ENCODE assay signal across 23 cellular contexts in the genomic region with DNA sequence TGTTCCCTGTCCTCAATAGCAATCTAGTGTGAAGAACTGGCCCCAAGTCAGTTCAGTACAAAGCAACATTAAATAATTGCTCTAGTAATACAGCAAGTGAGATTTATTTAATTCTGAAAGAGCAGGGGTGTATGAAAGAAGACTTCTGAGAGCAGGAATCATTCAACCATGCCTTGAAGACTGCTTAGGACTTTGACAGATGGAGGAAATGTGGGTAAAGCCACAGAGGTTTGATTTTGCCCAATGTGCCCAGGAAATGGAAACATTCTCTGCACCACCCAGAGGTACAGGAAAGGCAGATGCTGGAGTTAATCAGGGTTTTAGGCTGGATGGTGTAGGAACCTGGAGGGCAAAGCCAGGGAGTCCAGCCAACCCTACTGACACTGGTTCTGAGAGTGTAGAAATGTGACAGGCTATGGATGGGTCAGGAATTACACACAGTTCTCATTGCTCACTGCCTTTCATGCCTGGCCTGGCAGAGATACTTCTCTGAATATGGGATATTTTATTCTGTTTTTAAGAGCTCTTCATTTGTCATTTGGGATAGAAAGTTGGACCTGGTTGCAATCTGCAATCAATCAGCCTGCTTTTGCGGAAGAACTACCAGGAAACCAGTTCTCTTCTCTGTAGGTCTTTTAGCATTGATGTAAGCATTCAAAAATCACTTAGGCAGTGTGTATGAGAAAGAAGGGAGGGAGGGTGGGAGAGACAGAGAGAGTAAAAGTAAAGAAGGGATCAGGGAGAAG.
"Had no signal": no experiment of that assay in that cellular context is flagged by ENCODE, and none has a peak within 500 bp of the region (broad histone marks: within the 10 kb centered on the region; RNA-seq: fewer than 3 reads in every experiment).

No MANE protein-coding gene starts in this region.

- H3K27me3 ChIP-seq: brain microvascular endothelial cell, foreskin keratinocyte, heart right ventricle, right lobe of liver, testis, transverse colon had no signal

- H3K4me1 Mint-ChIP-seq: naive thymus-derived CD8-positive, alpha-beta T cell had no signal

- H3K9me3 ChIP-seq: heart right ventricle, left lung, lower lobe of right lung, right lobe of liver, testis, transverse colon had no signal

- H3K27ac Mint-ChIP-seq: activated naive CD8-positive, alpha-beta T cell; naive thymus-derived CD8-positive, alpha-beta T cell; neural progenitor cell had no signal

- H3K27ac ChIP-seq: brain microvascular endothelial cell, foreskin keratinocyte, heart right ventricle, left lung, lower lobe of right lung, neural progenitor cell, right lobe of liver, testis, transverse colon, VCaP had no signal

- H3K36me3 ChIP-seq: brain microvascular endothelial cell, heart right ventricle, left lung, lower lobe of right lung, neural progenitor cell, right lobe of liver, transverse colon had no signal

- H3K4me2 ChIP-seq: neural progenitor cell had no signal

- H3K4me1 ChIP-seq: foreskin keratinocyte, left lung, lower lobe of right lung, right lobe of liver, testis had no signal

- H3K4me3 ChIP-seq: heart right ventricle, left lung, lower lobe of right lung, neural progenitor cell, right lobe of liver, testis, transverse colon had no signal

- ATAC-seq: foreskin keratinocyte; heart right ventricle; left lung; lower lobe of right lung; naive thymus-derived CD8-positive, alpha-beta T cell; right lobe of liver; stimulated activated naive CD8-positive, alpha-beta T cell treated with anti-CD3 and anti-CD28 coated beads, Interleukin-15, Interleukin-2, amounts not matched to agents 100 U/mL and 50 U/mL, for 24 hours had no signal

- H3K36me3 Mint-ChIP-seq: activated naive CD8-positive, alpha-beta T cell; naive thymus-derived CD8-positive, alpha-beta T cell; neural progenitor cell had no signal

- H3K9ac ChIP-seq: neural progenitor cell had no signal

- DNase-seq: activated CD4-positive, alpha-beta T cell treated with anti-CD3 and anti-CD28 coated beads for 4 hours; activated CD4-positive, alpha-beta T cell treated with anti-CD3 and anti-CD28 coated beads, Interleukin-2, amount 50 U/mL, for 4 hours; activated effector memory CD4-positive, alpha-beta T cell treated with Interleukin-2 at 50 U/mL for 16 hours; activated naive CD4-positive, alpha-beta T cell treated with Interleukin-2 at 50 U/mL for 16 hours; activated T-cell treated with anti-CD3 and anti-CD28 coated beads for 4 hours; anterior cingulate cortex; brain microvascular endothelial cell; cortex of kidney; foreskin keratinocyte; heart right ventricle; left lung; lower lobe of right lung; mesenchymal stem cell; naive thymus-derived CD8-positive, alpha-beta T cell; occipital lobe; right lobe of liver; stimulated activated CD4-positive, alpha-beta T cell treated with anti-CD3 and anti-CD28 coated beads, Interleukin-4, amount 100 ng/mL, for 1 hour; stimulated activated naive CD8-positive, alpha-beta T cell treated with anti-CD3 and anti-CD28 coated beads, Interleukin-15, Interleukin-2, amounts not matched to agents 100 U/mL and 50 U/mL, for 24 hours; testis; transverse colon had no signal

- H3K4me3 Mint-ChIP-seq: activated naive CD8-positive, alpha-beta T cell; naive thymus-derived CD8-positive, alpha-beta T cell; neural progenitor cell had no signal

- H3K9me3 Mint-ChIP-seq: neural progenitor cell had no signal
